In genomic region chr4:84710520-84710919, GRCh38 we compare ENCODE assay signal across 15 cellular contexts.
DNase-seq lines count a peak whose midpoint lies in the region; ATAC-seq, FAIRE-seq and TF ChIP-seq lines count a peak whose summit lies in the region.
"Had no signal": no experiment of that assay in that cellular context is flagged by ENCODE, and none has a peak within 500 bp of the region (broad histone marks: within the 10 kb centered on the region; RNA-seq: fewer than 3 reads in every experiment).

No MANE protein-coding gene starts in this region.

- no peaks in the 10 kb centered on the region for H3K79me2 ChIP-seq in endothelial cell of umbilical vein (ENCODE audit: control insufficient read depth, insufficient read depth, low read length)

- peaks cover 78% of the 10 kb centered on the region for H3K36me3 ChIP-seq in SK-N-MC (ENCODE audit: insufficient read depth, low read length)
- peaks cover 14 to 24% of the 10 kb centered on the region in 2 experiments for H3K36me3 ChIP-seq in endothelial cell of umbilical vein (ENCODE audit: control insufficient read depth in 2 of 2, extremely low read depth in 1 of 2, insufficient read depth in 2 of 2, low read length in 2 of 2)

- no peak for DNase-seq in A549 (ENCODE audit: low read depth in 1 of 2, low spot score in 1 of 2)
- no peak for DNase-seq in D721Med (ENCODE audit: insufficient read length, low spot score)
- DNase-seq in SK-N-MC (ENCODE audit: low read depth, low spot score), result no peak
- peak; percentile 44 for DNase-seq in endothelial cell of umbilical vein (ENCODE audit: low read depth, low spot score)
- no peak for DNase-seq in RCC 7860 (ENCODE audit: low spot score)
- DNase-seq: BE2C; CD8-positive, alpha-beta T cell; COR-L47; DND-41; GF-D8 had no signal

- dilution Hi-C loops in endothelial cell of umbilical vein (cut with MboI; ENCODE audit: extremely low pct_ligation_motif_present, low sequenced_read_pairs), result no loop called here

- no peak for TF ChIP-seq EP300 in A549 (IDR thresholded peaks at IDR 0.05)

- no peak overlapping the region for H2AFZ ChIP-seq in endothelial cell of umbilical vein (ENCODE audit: low read depth, low read length)

- FAIRE-seq in A549 (lab: Jason Lieb, UNC) (no peak), D721Med (lab: Jason Lieb, UNC) (peak; percentile 6), endothelial cell of umbilical vein (lab: Jason Lieb, UNC) (peak; percentile 94), RCC 7860 (lab: Jason Lieb, UNC) (no peak)

- H3K4me2 ChIP-seq in A549, result no peak overlapping the region
- no peak overlapping the region for H3K4me2 ChIP-seq in endothelial cell of umbilical vein (ENCODE audit: insufficient read depth, low read length)

- TF ChIP-seq CTCF in A549 (IDR thresholded peaks at IDR 0.05) (no peak), D721Med (IDR thresholded peaks at IDR 0.05; ENCODE audit: insufficient read depth, missing control alignments) (no peak), endothelial cell of umbilical vein (IDR thresholded peaks at IDR 0.05; ENCODE audit: extremely low read depth in 1 of 2, insufficient read depth in 1 of 2, low read depth in 1 of 2, low read length in 2 of 2) (no peak)

- H3K9me1 ChIP-seq in endothelial cell of umbilical vein (replicated peaks; ENCODE audit: control insufficient read depth, extremely low read depth, insufficient read depth, low read length), result no peaks in the 10 kb centered on the region

- H3K4me3 ChIP-seq in A549 (no peak overlapping the region), SK-N-MC (no peak overlapping the region), endothelial cell of umbilical vein (replicated peaks in 1 of 3; ENCODE audit: insufficient read depth in 1 of 3, low read depth in 1 of 3, low read length in 3 of 3) (no peak overlapping the region)

- POLR2A ChIA-PET in A549 (lab: Yijun Ruan, JAX), result no interaction called here
- POLR2A ChIA-PET in endothelial cell of umbilical vein (lab: Charles Lee), result no interaction called here

- H3K4me1 ChIP-seq in A549, result no peaks in the 10 kb centered on the region
- H3K4me1 ChIP-seq in endothelial cell of umbilical vein (ENCODE audit: control insufficient read depth, extremely low read depth, insufficient read depth, low read length), result peaks cover 6% of the 10 kb centered on the region
- H3K4me1 ChIP-seq: BE2C had no signal

- H3K27me3 ChIP-seq in endothelial cell of umbilical vein (ENCODE audit: control insufficient read depth in 2 of 2, insufficient read depth in 2 of 2, low read length in 2 of 2), result no peaks in the 10 kb centered on the region
- H3K27me3 ChIP-seq: BE2C had no signal

- peaks cover 5% of the 10 kb centered on the region for H4K20me1 ChIP-seq in endothelial cell of umbilical vein (replicated peaks; ENCODE audit: control insufficient read depth, extremely low read depth, insufficient read depth, low read length)

- BruUV-seq in endothelial cell of umbilical vein (replicated peaks; lab: Mats Ljungman, UMichigan), result no TSS peak

- TF ChIP-seq POLR2A in A549 (IDR thresholded peaks at IDR 0.05; ENCODE audit: low read length) (no peak), endothelial cell of umbilical vein (IDR thresholded peaks at IDR 0.05; ENCODE audit: low read depth, low read length) (no peak)

- intact Hi-C loops in endothelial cell of umbilical vein (cut with micrococcal nuclease), result no loop called here

- H3K27ac ChIP-seq in A549, result no peak overlapping the region
- peak overlapping the region; percentile 65 for H3K27ac ChIP-seq in SK-N-MC
- H3K27ac ChIP-seq in endothelial cell of umbilical vein (ENCODE audit: insufficient read depth, low read depth, low read length), result no peak overlapping the region
- H3K27ac ChIP-seq: C4-2B, HL-60 had no signal

- CTCF ChIA-PET in A549 (lab: Yijun Ruan, JAX), result no interaction called here
- CTCF ChIA-PET in endothelial cell of umbilical vein (lab: Charles Lee), result interaction anchor here (1.6 kb wide), 1 partner anchor 260 kb away, joined by 7 read pairs; no protein-coding TSS in a partner anchor

- H3K9me3 ChIP-seq in A549 (no peaks in the 10 kb centered on the region), SK-N-MC (ENCODE audit: low read depth, low read length) (peaks cover 3% of the 10 kb centered on the region), endothelial cell of umbilical vein (replicated peaks; ENCODE audit: control insufficient read depth, insufficient read depth, low read length) (no peaks in the 10 kb centered on the region)
- H3K9me3 ChIP-seq: BE2C had no signal

- no peak for TF ChIP-seq RAD21 in A549 (conservative IDR thresholded peaks at IDR 0.05 in 1 of 2, IDR thresholded peaks at IDR 0.05 in 1 of 2)

- 98% methylated on average over 3 of the region's 3 CpGs for WGBS in A549 (ENCODE audit: missing lambda C conversion rate)

- no peak for ATAC-seq in A549
- no peak for ATAC-seq in GM18520 (IDR thresholded peaks at IDR 0.05; ENCODE audit: unreplicated experiment)
- no peak for ATAC-seq in GM19455 (IDR thresholded peaks at IDR 0.05; ENCODE audit: unreplicated experiment)
- ATAC-seq: CD8-positive, alpha-beta T cell; HCT116 had no signal

- H3K9ac ChIP-seq in SK-N-MC (ENCODE audit: insufficient read length) (no peak overlapping the region), endothelial cell of umbilical vein (replicated peaks; ENCODE audit: extremely low read depth, insufficient read depth, low read length) (no peak overlapping the region)

TF ChIP-seq in A549, 52 proteins besides CTCF, POLR2A, EP300 and RAD21:
- TF ChIP-seq MAFK (IDR thresholded peaks at IDR 0.05; ENCODE audit: partially characterized antibody) (peak; percentile 59), PHF8 (IDR thresholded peaks at IDR 0.05; ENCODE audit: borderline replicate concordance, low read depth) (no peak)

TF ChIP-seq in endothelial cell of umbilical vein, 7 proteins besides CTCF, POLR2A, EP300 and RAD21:
- TF ChIP-seq POLR2AphosphoS5 (IDR thresholded peaks at IDR 0.05; ENCODE audit: insufficient read depth, low read depth, low read length) (no peak), EZH2 (IDR thresholded peaks at IDR 0.05; ENCODE audit: borderline replicate concordance, low read depth, low read length, severe bottlenecking) (no peak), MYC (IDR thresholded peaks at IDR 0.05; ENCODE audit: low read depth, low read length) (no peak), GATA2 (IDR thresholded peaks at IDR 0.05; ENCODE audit: insufficient read depth, insufficient read length, low read depth, low read length) (no peak), FOS (IDR thresholded peaks at IDR 0.05; ENCODE audit: borderline replicate concordance, insufficient read depth, low read length) (no peak), JUN (IDR thresholded peaks at IDR 0.05; ENCODE audit: borderline replicate concordance, insufficient read depth, insufficient read length, low read depth) (no peak), MAX (IDR thresholded peaks at IDR 0.05; ENCODE audit: insufficient read depth, insufficient read length) (no peak)
